ENCODE assay signal across 8 cellular contexts in genomic region chr9:36728651-36729520, GRCh38.
A peak's percentile ranks its signal among the peaks of the same experiment; 100 is the strongest.
DNase-seq lines count a peak whose midpoint lies in the region; ATAC-seq and TF ChIP-seq lines count a peak whose summit lies in the region.

No MANE protein-coding gene starts in this region.

- no peaks in the 10 kb centered on the region for H3K9me3 ChIP-seq in lower lobe of right lung

- intact Hi-C loops in lower lobe of right lung (cut with DNase I), result no loop called here

- ATAC-seq in lower lobe of right lung (peak in 1 of 2 donors; percentile 62), HG03439 (IDR thresholded peaks at IDR 0.05; ENCODE audit: unreplicated experiment) (no peak)

- TF ChIP-seq CTCF in lower lobe of right lung (IDR thresholded peaks at IDR 0.05), result peak; percentile 63

- H3K27me3 ChIP-seq in H7 (ENCODE audit: control insufficient read depth, insufficient read depth, low read length) (no peaks in the 10 kb centered on the region), lower lobe of right lung (ENCODE audit: low read depth) (no peaks in the 10 kb centered on the region)

- H3K27ac ChIP-seq in lower lobe of right lung, result no peak overlapping the region

- H3K4me1 ChIP-seq in lower lobe of right lung, result no peaks in the 10 kb centered on the region

- DNase-seq in COLO829 (ENCODE audit: low spot score) (peak; percentile 87), H7 (peak; percentile 85), NCI-H2107 treated with DMSO at 0.1 percent for 48 hours (lab: John Stamatoyannopoulos, UW; ENCODE audit: unreplicated experiment) (peak; percentile 63), cerebellar cortex (ENCODE audit: low spot score) (peak; percentile 61), lower lobe of right lung (peak; percentile 69)
- DNase-seq in activated CD4-positive, CD25-positive, alpha-beta regulatory T cell treated with anti-CD3 and anti-CD28 coated beads, Interleukin-2, amount 50 U/mL, for 16 hours (ENCODE audit: low read depth, low spot score), result peak; percentile 37
- DNase-seq in stimulated activated CD8-positive, alpha-beta memory T cell treated with anti-CD3 and anti-CD28 coated beads, Interleukin-15, amount 100 ng/mL, for 24 hours (ENCODE audit: low read depth), result peak; percentile 52

- H3K4me3 ChIP-seq in H7 (ENCODE audit: insufficient read depth, low read depth, low read length), result no peak overlapping the region
- H3K4me3 ChIP-seq in lower lobe of right lung, result no peak overlapping the region

- H3K36me3 ChIP-seq in H7 (replicated peaks; ENCODE audit: control insufficient read depth, insufficient read depth, low read length) (no peaks in the 10 kb centered on the region), lower lobe of right lung (no peaks in the 10 kb centered on the region)

Comparison
In these comparisons a context has a peak if more than half of its experiments do, and no peak if none do; other contexts are left out.
1. DNase-seq: peak in every context shown above with its lines; median percentile 87 in COLO829; 85 in H7; 69 in lower lobe of right lung; 63 in NCI-H2107 treated with DMSO at 0.1 percent for 48 hours; 61 in cerebellar cortex; 52 in stimulated activated CD8-positive, alpha-beta memory T cell treated with anti-CD3 and anti-CD28 coated beads, Interleukin-15, amount 100 ng/mL, for 24 hours; 37 in activated CD4-positive, CD25-positive, alpha-beta regulatory T cell treated with anti-CD3 and anti-CD28 coated beads, Interleukin-2, amount 50 U/mL, for 16 hours.